24 cellular contexts compared by ENCODE assay signal in the genomic region with DNA sequence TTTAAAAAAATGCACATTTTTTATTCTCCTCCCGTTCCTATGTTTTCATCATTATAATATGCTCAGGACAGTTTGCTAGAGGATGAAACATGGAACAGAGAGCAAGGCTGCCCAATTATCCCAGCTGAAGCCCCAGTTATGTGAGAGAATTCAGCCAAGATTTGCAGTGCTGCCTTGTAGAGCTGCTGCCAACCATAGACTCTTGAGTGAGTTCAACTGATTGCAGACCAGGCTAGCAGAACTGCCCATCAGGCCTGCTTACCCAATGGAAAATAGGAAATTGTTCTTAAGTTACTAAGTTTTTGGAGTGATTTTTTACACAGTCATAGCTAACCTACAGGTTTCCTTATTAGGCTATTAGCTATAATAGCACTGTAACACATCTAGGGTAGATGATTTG.
"Had no signal": no experiment of that assay in that cellular context is flagged by ENCODE, and none has a peak within 500 bp of the region (broad histone marks: within the 10 kb centered on the region; RNA-seq: fewer than 3 reads in every experiment).

No MANE protein-coding gene starts in this region.

- DNase-seq: hypothalamus; immature natural killer cell; kidney; lower lobe of right lung; mammary epithelial cell; mesenchymal stem cell; naive thymus-derived CD8-positive, alpha-beta T cell; nucleus accumbens; pancreas; posterior cingulate gyrus; stimulated activated CD4-positive, alpha-beta T cell treated with anti-CD3 and anti-CD28 coated beads, Interleukin-12 subunit alpha, Interleukin-12 subunit beta, amount 100 ng/mL, for 4 hours; stimulated activated CD4-positive, alpha-beta T cell treated with anti-CD3 and anti-CD28 coated beads, Interleukin-15, amount 100 ng/mL, for 24 hours; stimulated activated CD4-positive, alpha-beta T cell treated with anti-CD3 and anti-CD28 coated beads, Interleukin-2, amount 100 ng/mL, for 24 hours; stimulated activated CD4-positive, alpha-beta T cell treated with anti-CD3 and anti-CD28 coated beads, Interleukin-4, amount 100 ng/mL, for 1 hour; stimulated activated naive B cell treated with anti-CD40 and anti-IgM and Interleukin-4, amounts not matched to agents 10 μg/mL and 1 μg/mL and 100 μg/mL, for 72 hours; stimulated activated naive CD8-positive, alpha-beta T cell treated with anti-CD3 and anti-CD28 coated beads, Interleukin-15, Interleukin-2, amounts not matched to agents 100 U/mL and 50 U/mL, for 24 hours; tibial artery; trophoblast cell; upper lobe of right lung had no signal

- H3K27me3 ChIP-seq: pancreas, suprapubic skin, tibial artery, upper lobe of right lung had no signal

- H3K4me3 ChIP-seq: lower lobe of right lung, pancreas, prostate gland, skin epidermis, suprapubic skin, thoracic aorta, tibial artery, upper lobe of right lung had no signal

- H3K9me3 ChIP-seq: lower lobe of right lung, pancreas, prostate gland, suprapubic skin, thoracic aorta, tibial artery, upper lobe of right lung had no signal

- H3K4me1 ChIP-seq: lower lobe of right lung, pancreas, prostate gland, suprapubic skin, upper lobe of right lung had no signal

- ATAC-seq: lower lobe of right lung; naive thymus-derived CD8-positive, alpha-beta T cell; pancreas; sciatic nerve; stimulated activated naive B cell treated with anti-CD40 and anti-IgM and Interleukin-4, amounts not matched to agents 10 μg/mL and 1 μg/mL and 100 μg/mL, for 72 hours; stimulated activated naive CD8-positive, alpha-beta T cell treated with anti-CD3 and anti-CD28 coated beads, Interleukin-15, Interleukin-2, amounts not matched to agents 100 U/mL and 50 U/mL, for 24 hours; upper lobe of right lung had no signal

- H3K27ac ChIP-seq: lower lobe of right lung, pancreas, prostate gland, skin epidermis, suprapubic skin, thoracic aorta, tibial artery, upper lobe of right lung had no signal
